In the genomic region with DNA sequence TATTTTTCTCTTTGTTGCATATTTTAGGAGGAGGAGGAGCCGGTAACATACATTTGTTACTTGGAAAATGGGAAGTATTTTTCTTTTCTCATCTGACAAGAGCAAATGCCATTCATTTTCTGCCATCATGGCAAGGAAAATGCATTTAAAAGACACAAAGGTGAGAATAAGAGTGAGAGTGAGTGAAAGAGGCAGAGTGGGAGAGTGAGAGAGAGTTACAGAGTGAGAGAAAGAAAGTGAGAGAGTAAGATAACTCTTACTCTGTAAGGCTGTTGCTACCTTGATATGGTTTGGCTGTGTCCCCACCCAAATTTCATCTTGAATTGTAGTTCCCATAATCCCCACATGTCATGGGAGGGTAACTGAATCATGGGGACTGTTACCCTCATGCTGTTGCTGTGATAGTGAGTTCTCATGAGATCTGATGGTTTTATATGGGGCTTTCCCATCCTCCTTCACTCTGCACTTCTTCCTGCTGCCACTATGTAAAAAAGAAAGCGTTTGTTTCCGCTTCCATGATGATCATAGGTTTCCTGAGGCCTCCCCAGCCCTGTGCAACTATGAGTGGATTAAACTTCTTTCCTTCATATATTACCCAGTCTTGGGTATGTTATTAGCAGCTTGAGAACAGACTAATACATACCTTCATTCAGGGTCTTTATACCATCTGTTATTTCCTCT, we compare ENCODE assay signal across 2 cellular contexts.
TF ChIP-seq lines count a peak whose summit lies in the region.

No MANE protein-coding gene starts in this region.

TF ChIP-seq in GM23338, 12 proteins besides CTCF, POLR2A, EP300 and RAD21 (continued from another document):
- TF ChIP-seq, protein P1, sequence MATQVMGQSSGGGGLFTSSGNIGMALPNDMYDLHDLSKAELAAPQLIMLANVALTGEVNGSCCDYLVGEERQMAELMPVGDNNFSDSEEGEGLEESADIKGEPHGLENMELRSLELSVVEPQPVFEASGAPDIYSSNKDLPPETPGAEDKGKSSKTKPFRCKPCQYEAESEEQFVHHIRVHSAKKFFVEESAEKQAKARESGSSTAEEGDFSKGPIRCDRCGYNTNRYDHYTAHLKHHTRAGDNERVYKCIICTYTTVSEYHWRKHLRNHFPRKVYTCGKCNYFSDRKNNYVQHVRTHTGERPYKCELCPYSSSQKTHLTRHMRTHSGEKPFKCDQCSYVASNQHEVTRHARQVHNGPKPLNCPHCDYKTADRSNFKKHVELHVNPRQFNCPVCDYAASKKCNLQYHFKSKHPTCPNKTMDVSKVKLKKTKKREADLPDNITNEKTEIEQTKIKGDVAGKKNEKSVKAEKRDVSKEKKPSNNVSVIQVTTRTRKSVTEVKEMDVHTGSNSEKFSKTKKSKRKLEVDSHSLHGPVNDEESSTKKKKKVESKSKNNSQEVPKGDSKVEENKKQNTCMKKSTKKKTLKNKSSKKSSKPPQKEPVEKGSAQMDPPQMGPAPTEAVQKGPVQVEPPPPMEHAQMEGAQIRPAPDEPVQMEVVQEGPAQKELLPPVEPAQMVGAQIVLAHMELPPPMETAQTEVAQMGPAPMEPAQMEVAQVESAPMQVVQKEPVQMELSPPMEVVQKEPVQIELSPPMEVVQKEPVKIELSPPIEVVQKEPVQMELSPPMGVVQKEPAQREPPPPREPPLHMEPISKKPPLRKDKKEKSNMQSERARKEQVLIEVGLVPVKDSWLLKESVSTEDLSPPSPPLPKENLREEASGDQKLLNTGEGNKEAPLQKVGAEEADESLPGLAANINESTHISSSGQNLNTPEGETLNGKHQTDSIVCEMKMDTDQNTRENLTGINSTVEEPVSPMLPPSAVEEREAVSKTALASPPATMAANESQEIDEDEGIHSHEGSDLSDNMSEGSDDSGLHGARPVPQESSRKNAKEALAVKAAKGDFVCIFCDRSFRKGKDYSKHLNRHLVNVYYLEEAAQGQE (IDR thresholded peaks at IDR 0.05; ENCODE audit: unreplicated experiment) = no peak

TF ChIP-seq in WTC11, 78 proteins besides CTCF, POLR2A, EP300 and RAD21 (continued from another document):
- TF ChIP-seq, protein P2, sequence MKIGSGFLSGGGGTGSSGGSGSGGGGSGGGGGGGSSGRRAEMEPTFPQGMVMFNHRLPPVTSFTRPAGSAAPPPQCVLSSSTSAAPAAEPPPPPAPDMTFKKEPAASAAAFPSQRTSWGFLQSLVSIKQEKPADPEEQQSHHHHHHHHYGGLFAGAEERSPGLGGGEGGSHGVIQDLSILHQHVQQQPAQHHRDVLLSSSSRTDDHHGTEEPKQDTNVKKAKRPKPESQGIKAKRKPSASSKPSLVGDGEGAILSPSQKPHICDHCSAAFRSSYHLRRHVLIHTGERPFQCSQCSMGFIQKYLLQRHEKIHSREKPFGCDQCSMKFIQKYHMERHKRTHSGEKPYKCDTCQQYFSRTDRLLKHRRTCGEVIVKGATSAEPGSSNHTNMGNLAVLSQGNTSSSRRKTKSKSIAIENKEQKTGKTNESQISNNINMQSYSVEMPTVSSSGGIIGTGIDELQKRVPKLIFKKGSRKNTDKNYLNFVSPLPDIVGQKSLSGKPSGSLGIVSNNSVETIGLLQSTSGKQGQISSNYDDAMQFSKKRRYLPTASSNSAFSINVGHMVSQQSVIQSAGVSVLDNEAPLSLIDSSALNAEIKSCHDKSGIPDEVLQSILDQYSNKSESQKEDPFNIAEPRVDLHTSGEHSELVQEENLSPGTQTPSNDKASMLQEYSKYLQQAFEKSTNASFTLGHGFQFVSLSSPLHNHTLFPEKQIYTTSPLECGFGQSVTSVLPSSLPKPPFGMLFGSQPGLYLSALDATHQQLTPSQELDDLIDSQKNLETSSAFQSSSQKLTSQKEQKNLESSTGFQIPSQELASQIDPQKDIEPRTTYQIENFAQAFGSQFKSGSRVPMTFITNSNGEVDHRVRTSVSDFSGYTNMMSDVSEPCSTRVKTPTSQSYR (CRISPR knock-in tag; IDR thresholded peaks at IDR 0.05) = no peak
- TF ChIP-seq, protein P3, sequence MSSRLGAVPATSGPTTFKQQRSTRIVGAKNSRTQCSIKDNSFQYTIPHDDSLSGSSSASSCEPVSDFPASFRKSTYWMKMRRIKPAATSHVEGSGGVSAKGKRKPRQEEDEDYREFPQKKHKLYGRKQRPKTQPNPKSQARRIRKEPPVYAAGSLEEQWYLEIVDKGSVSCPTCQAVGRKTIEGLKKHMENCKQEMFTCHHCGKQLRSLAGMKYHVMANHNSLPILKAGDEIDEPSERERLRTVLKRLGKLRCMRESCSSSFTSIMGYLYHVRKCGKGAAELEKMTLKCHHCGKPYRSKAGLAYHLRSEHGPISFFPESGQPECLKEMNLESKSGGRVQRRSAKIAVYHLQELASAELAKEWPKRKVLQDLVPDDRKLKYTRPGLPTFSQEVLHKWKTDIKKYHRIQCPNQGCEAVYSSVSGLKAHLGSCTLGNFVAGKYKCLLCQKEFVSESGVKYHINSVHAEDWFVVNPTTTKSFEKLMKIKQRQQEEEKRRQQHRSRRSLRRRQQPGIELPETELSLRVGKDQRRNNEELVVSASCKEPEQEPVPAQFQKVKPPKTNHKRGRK (CRISPR knock-in tag; IDR thresholded peaks at IDR 0.05; ENCODE audit: borderline replicate concordance) = no peak
- TF ChIP-seq ZNF416 (CRISPR knock-in tag; IDR thresholded peaks at IDR 0.05) (no peak), IRF2 (CRISPR knock-in tag; IDR thresholded peaks at IDR 0.05; ENCODE audit: borderline replicate concordance, low read depth) (no peak), JAZF1 (CRISPR knock-in tag; IDR thresholded peaks at IDR 0.05) (no peak), NFE2L1 (CRISPR knock-in tag; IDR thresholded peaks at IDR 0.05) (no peak)
- TF ChIP-seq, protein P4, sequence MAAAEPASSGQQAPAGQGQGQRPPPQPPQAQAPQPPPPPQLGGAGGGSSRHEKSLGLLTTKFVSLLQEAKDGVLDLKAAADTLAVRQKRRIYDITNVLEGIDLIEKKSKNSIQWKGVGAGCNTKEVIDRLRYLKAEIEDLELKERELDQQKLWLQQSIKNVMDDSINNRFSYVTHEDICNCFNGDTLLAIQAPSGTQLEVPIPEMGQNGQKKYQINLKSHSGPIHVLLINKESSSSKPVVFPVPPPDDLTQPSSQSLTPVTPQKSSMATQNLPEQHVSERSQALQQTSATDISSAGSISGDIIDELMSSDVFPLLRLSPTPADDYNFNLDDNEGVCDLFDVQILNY (CRISPR knock-in tag; IDR thresholded peaks at IDR 0.05) = no peak
- TF ChIP-seq, protein P5, sequence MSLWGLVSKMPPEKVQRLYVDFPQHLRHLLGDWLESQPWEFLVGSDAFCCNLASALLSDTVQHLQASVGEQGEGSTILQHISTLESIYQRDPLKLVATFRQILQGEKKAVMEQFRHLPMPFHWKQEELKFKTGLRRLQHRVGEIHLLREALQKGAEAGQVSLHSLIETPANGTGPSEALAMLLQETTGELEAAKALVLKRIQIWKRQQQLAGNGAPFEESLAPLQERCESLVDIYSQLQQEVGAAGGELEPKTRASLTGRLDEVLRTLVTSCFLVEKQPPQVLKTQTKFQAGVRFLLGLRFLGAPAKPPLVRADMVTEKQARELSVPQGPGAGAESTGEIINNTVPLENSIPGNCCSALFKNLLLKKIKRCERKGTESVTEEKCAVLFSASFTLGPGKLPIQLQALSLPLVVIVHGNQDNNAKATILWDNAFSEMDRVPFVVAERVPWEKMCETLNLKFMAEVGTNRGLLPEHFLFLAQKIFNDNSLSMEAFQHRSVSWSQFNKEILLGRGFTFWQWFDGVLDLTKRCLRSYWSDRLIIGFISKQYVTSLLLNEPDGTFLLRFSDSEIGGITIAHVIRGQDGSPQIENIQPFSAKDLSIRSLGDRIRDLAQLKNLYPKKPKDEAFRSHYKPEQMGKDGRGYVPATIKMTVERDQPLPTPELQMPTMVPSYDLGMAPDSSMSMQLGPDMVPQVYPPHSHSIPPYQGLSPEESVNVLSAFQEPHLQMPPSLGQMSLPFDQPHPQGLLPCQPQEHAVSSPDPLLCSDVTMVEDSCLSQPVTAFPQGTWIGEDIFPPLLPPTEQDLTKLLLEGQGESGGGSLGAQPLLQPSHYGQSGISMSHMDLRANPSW (CRISPR knock-in tag; conservative IDR thresholded peaks at IDR 0.05; ENCODE audit: low read depth) = no peak
- TF ChIP-seq, protein P6, sequence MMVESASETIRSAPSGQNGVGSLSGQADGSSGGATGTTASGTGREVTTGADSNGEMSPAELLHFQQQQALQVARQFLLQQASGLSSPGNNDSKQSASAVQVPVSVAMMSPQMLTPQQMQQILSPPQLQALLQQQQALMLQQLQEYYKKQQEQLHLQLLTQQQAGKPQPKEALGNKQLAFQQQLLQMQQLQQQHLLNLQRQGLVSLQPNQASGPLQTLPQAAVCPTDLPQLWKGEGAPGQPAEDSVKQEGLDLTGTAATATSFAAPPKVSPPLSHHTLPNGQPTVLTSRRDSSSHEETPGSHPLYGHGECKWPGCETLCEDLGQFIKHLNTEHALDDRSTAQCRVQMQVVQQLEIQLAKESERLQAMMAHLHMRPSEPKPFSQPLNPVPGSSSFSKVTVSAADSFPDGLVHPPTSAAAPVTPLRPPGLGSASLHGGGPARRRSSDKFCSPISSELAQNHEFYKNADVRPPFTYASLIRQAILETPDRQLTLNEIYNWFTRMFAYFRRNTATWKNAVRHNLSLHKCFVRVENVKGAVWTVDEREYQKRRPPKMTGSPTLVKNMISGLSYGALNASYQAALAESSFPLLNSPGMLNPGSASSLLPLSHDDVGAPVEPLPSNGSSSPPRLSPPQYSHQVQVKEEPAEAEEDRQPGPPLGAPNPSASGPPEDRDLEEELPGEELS (CRISPR knock-in tag; IDR thresholded peaks at IDR 0.05) = no peak
- TF ChIP-seq, protein P7, sequence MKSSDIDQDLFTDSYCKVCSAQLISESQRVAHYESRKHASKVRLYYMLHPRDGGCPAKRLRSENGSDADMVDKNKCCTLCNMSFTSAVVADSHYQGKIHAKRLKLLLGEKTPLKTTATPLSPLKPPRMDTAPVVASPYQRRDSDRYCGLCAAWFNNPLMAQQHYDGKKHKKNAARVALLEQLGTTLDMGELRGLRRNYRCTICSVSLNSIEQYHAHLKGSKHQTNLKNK (CRISPR knock-in tag; IDR thresholded peaks at IDR 0.05) = no peak
- TF ChIP-seq, protein P8, sequence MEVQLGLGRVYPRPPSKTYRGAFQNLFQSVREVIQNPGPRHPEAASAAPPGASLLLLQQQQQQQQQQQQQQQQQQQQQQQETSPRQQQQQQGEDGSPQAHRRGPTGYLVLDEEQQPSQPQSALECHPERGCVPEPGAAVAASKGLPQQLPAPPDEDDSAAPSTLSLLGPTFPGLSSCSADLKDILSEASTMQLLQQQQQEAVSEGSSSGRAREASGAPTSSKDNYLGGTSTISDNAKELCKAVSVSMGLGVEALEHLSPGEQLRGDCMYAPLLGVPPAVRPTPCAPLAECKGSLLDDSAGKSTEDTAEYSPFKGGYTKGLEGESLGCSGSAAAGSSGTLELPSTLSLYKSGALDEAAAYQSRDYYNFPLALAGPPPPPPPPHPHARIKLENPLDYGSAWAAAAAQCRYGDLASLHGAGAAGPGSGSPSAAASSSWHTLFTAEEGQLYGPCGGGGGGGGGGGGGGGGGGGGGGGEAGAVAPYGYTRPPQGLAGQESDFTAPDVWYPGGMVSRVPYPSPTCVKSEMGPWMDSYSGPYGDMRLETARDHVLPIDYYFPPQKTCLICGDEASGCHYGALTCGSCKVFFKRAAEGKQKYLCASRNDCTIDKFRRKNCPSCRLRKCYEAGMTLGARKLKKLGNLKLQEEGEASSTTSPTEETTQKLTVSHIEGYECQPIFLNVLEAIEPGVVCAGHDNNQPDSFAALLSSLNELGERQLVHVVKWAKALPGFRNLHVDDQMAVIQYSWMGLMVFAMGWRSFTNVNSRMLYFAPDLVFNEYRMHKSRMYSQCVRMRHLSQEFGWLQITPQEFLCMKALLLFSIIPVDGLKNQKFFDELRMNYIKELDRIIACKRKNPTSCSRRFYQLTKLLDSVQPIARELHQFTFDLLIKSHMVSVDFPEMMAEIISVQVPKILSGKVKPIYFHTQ (CRISPR knock-in tag; IDR thresholded peaks at IDR 0.05) = no peak
